In genomic region chr6:34858681-34859080, GRCh38 we compare ENCODE assay signal across 1 cellular context.
TF ChIP-seq lines count a peak whose summit lies in the region.

No MANE protein-coding gene starts in this region.

TF ChIP-seq in SK-N-SH, 30 proteins besides CTCF, POLR2A, EP300 and RAD21:
- no peak for TF ChIP-seq EZH2phosphoT487 (IDR thresholded peaks at IDR 0.05; ENCODE audit: borderline replicate concordance, low read depth)
